8 cellular contexts compared by ENCODE assay signal in genomic region chr14:105414456-105415371, GRCh38. TPM values are rescaled to one million over a fixed set of nuclear protein-coding genes. Genes with fewer than 3 reads are reported as not detected.
DNase-seq lines count a peak whose midpoint lies in the region; ATAC-seq and TF ChIP-seq lines count a peak whose summit lies in the region.

No MANE protein-coding gene starts in this region.

- peak in 1 of 2 donors; percentile 35 for TF ChIP-seq POLR2A in uterus (IDR thresholded peaks at IDR 0.05)

- H3K4me3 ChIP-seq in ACC112 (ENCODE audit: low read depth, low read length) (peak overlapping the region; percentile 79), psoas muscle (peak overlapping the region; percentile 67), uterus (peak overlapping the region; percentile 24 to 55)
- H3K4me3 ChIP-seq in Jurkat, Clone E6-1 (ENCODE audit: low read length): peak overlapping the region; percentile 38

- no peak for DNase-seq in Jurkat, Clone E6-1 (ENCODE audit: low read depth, low spot score)
- DNase-seq in T-cell: peak; percentile 24 to 72 (median 48)
- DNase-seq in anterior cingulate cortex (lab: John Stamatoyannopoulos, UW): peak; percentile 23 to 88 (median 68)
- peak; percentile 90 for DNase-seq in hepatic stellate cell (ENCODE audit: low spot score)
- peak; percentile 87 to 94 for DNase-seq in psoas muscle
- DNase-seq in uterus: peak; percentile 64 to 81

- ATAC-seq in GM18868 (IDR thresholded peaks at IDR 0.05; ENCODE audit: unreplicated experiment) (peak; percentile 70), T-cell (replicated peaks in 1 of 4) (peak; percentile 76 to 81 (median 80)), psoas muscle (peak; percentile 82 to 88 (median 86))

- H3K27ac Mint-ChIP-seq in T-cell: peak overlapping the region in 1 of 2 donors; percentile 68

- H3K27me3 Mint-ChIP-seq in T-cell: peaks cover 5 to 25% of the 10 kb centered on the region in 2 donors

- intact Hi-C loops in psoas muscle (cut with DNase I): loop anchor here in 1 of 2 donors (5.0 kb wide), 1 partner anchor 53 kb away; no protein-coding TSS in a partner anchor
- intact Hi-C loops in uterus (cut with DNase I; ENCODE audit: low total_unique reads): no loop called here

- H3K9me3 ChIP-seq in psoas muscle (no peaks in the 10 kb centered on the region), uterus (no peaks in the 10 kb centered on the region)

- H3K36me3 ChIP-seq in ACC112 (ENCODE audit: insufficient read depth, low read length) (no peaks in the 10 kb centered on the region), psoas muscle (ENCODE audit: insufficient read depth in 1 of 2, low read depth in 1 of 2) (no peaks in the 10 kb centered on the region), uterus (no peaks in the 10 kb centered on the region)

- H3K4me1 ChIP-seq in ACC112 (ENCODE audit: control insufficient read depth, insufficient read depth, low read length, unreplicated experiment): peaks cover 6% of the 10 kb centered on the region
- peaks cover 23% of the 10 kb centered on the region for H3K4me1 ChIP-seq in psoas muscle
- peaks cover 7 to 22% of the 10 kb centered on the region in 2 donors for H3K4me1 ChIP-seq in uterus

- no peaks in the 10 kb centered on the region for H3K36me3 Mint-ChIP-seq in T-cell

- 17 to 22% (median 19%) methylated on average over 60 to 79 of the region's 79 CpGs for WGBS in psoas muscle, 3 donors

- CTCF ChIA-PET in T-cell (lab: Charles Lee): no interaction called here

- peak overlapping the region; percentile 64 to 75 (median 68) for H3K4me3 Mint-ChIP-seq in T-cell

- POLR2A ChIA-PET in T-cell (lab: Charles Lee): no interaction called here

- peak overlapping the region; percentile 90 for H2AFZ ChIP-seq in ACC112 (ENCODE audit: low read length, unreplicated experiment)

- H3K4me1 Mint-ChIP-seq in T-cell: peaks cover 8 to 18% (median 15%) of the 10 kb centered on the region in 3 donors

- peaks cover 8% of the 10 kb centered on the region; the same call in 1 of the 2 replicates for H3K27me3 ChIP-seq in ACC112 (ENCODE audit: insufficient read depth, low read length)
- H3K27me3 ChIP-seq in psoas muscle (ENCODE audit: insufficient read depth in 3 of 3, low read length in 2 of 3): peaks cover 0 to 2% (median 0%) of the 10 kb centered on the region in 3 donors
- peaks cover 3 to 17% of the 10 kb centered on the region in 2 donors for H3K27me3 ChIP-seq in uterus

- peaks cover 5% of the 10 kb centered on the region for H3K79me2 ChIP-seq in ACC112 (ENCODE audit: control insufficient read depth, insufficient read depth, low read length, unreplicated experiment)

- no peak overlapping the region for H3K27ac ChIP-seq in ACC112 (ENCODE audit: low read depth, low read length)
- H3K27ac ChIP-seq in psoas muscle: peak overlapping the region; percentile 81
- H3K27ac ChIP-seq in uterus: peak overlapping the region; percentile 68 to 70

- no peaks in the 10 kb centered on the region for H3K9me3 Mint-ChIP-seq in T-cell

- TF ChIP-seq CTCF in psoas muscle (IDR thresholded peaks at IDR 0.05) (peak; percentile 79), uterus (IDR thresholded peaks at IDR 0.05) (peak; percentile 41 to 95 (median 86))

RNA-seq across cellular contexts. Expression of gene MTA1, which starts 4.9 kb away (rescaled TPM):
- polyA plus RNA-seq in Jurkat, Clone E6-1 (2012; ENCODE audit: insufficient read depth, insufficient read length): 184 TPM
- 100 to 1,000 TPM; 111 to 152 (median 141) TPM for total RNA-seq in T-cell
- 10 to 100 TPM; 41.1 to 48.6 (median 45.1) TPM for total RNA-seq in psoas muscle
- 10 to 100 TPM; 22.6 to 32.8 (median 25.5) TPM for polyA plus RNA-seq in psoas muscle
- total RNA-seq in uterus: 100 to 1,000 TPM in 2 of 4 donors, 10 to 100 TPM in 2; 62.9 to 218 (median 108) TPM

RNA-seq across cellular contexts. Expression of gene TEX22, which starts 16.4 kb away (rescaled TPM):
- polyA plus RNA-seq in Jurkat, Clone E6-1 (2012; ENCODE audit: insufficient read depth, insufficient read length): 3.9 TPM
- 1 to 10 TPM in 4 of 5 donors, under 1 TPM in 1; 0.93 to 9.0 (median 6.0) TPM for total RNA-seq in T-cell
- total RNA-seq in psoas muscle: under 1 TPM in 3 of 4 donors, not detected in 1; 0.34 to 0.75 (median 0.39) TPM
- under 1 TPM in 2 of 3 donors, not detected in 1; 0.10 to 0.13 TPM for polyA plus RNA-seq in psoas muscle
- total RNA-seq in uterus: 1 to 10 TPM in 2 of 4 donors, not detected in 2; 1.1 to 3.8 TPM

RNA-seq across cellular contexts. Expression of gene CRIP2, which starts 59.9 kb away (rescaled TPM):
- polyA plus RNA-seq in Jurkat, Clone E6-1 (2012; ENCODE audit: insufficient read depth, insufficient read length): 6.1 TPM
- 10 to 100 TPM in 4 of 5 donors, 1 to 10 TPM in 1; 6.4 to 38.7 (median 19.7) TPM for total RNA-seq in T-cell
- total RNA-seq in psoas muscle: 10 to 100 TPM; 23.1 to 46.5 (median 30.2) TPM
- polyA plus RNA-seq in psoas muscle: 10 to 100 TPM; 28.5 to 71.8 (median 47.3) TPM
- total RNA-seq in uterus: 100 to 1,000 TPM in 3 of 4 donors, 10 to 100 TPM in 1; 76.1 to 377 (median 163) TPM
